In genomic region chr11:86427441-86427840, GRCh38 we compare ENCODE assay signal across 20 cellular contexts. TPM values are rescaled to one million over a fixed set of nuclear protein-coding genes. Genes with fewer than 3 reads are reported as not detected.
"Had no signal": no experiment of that assay in that cellular context is flagged by ENCODE, and none has a peak within 500 bp of the region (broad histone marks: within the 10 kb centered on the region; RNA-seq: fewer than 3 reads in every experiment).

No MANE protein-coding gene starts in this region.

- H3K9me3 ChIP-seq: mucosa of descending colon had no signal

- H3K36me3 ChIP-seq: left lung, lower lobe of right lung had no signal

- H3K27me3 ChIP-seq: dorsolateral prefrontal cortex, esophagus muscularis mucosa, foreskin keratinocyte, gastroesophageal sphincter, heart right ventricle, left lung had no signal

- FAIRE-seq: frontal cortex, islet of Langerhans, keratinocyte had no signal

- ATAC-seq: foreskin keratinocyte, gastroesophageal sphincter, heart right ventricle, left cardiac atrium, left lung, left ventricle myocardium superior, lower lobe of right lung, mucosa of descending colon had no signal

- H3K4me3 ChIP-seq: coronary artery, dorsolateral prefrontal cortex, esophagus muscularis mucosa, gastroesophageal sphincter, heart right ventricle, left lung, lower lobe of right lung, mucosa of descending colon had no signal

- H3K4me1 ChIP-seq: esophagus muscularis mucosa, foreskin keratinocyte, gastroesophageal sphincter, left lung, lower lobe of right lung had no signal

- H3K27ac ChIP-seq: coronary artery, dorsolateral prefrontal cortex, esophagus muscularis mucosa, foreskin keratinocyte, gastroesophageal sphincter, heart right ventricle, left lung, lower lobe of right lung had no signal

- DNase-seq: dermis blood vessel endothelial cell; dorsolateral prefrontal cortex; effector CD4-positive, alpha-beta T cell; effector memory CD4-positive, alpha-beta T cell; foreskin keratinocyte; heart right ventricle; hippocampal formation; left cardiac atrium; left lung; left ventricle myocardium superior; lower lobe of right lung; mesenchymal stem cell; mucosa of descending colon had no signal

RNA-seq across cellular contexts. Expression of gene CCDC81, which starts 52.8 kb away (rescaled TPM):
- total RNA-seq: kidney epithelial cell had no signal
